Comparison of ENCODE assay signal across 9 cellular contexts in the genomic region with DNA sequence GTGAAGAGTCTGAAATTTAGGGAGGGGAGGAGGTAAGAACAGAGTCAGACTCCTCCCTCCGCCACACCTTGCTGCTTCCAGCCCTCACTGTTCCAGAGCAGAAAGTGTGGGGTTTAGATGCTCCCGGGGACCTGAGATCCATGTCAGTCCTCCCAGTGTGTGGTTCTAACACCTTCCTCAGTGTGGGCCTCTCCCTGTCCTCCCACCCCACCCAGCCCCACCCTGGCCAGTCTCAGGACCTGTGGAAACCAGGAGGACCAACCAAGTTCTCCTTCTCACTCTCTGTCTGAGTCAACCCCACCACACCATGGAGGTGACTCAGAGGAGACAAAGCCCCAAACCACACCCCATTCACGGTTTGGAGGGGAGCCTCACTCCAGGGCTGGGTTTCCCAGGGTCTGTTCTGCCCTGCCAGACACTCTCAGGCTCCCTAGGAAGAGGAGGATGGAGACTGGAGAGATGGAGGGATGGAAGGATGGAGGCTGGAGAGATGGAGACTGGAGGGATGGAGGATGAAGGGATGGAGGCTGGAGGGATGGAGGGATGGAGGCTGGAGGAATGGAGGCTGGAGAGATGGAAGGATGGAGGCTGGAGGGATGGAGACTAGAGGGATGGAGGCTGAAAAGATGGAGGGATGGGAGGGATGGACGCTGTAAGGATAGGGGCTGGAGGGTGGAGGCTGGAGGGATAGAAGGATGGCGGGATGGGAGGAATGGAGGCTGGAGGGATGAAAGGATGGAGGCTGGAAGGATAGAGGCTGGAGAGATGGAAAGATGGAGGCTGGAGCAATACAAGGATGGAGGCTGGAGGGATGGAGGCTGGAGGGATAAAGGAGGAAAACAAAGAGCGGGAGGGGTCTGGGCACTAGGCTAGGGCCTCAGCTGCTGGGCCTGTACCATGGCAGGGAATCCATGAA.
A peak's percentile ranks its signal among the peaks of the same experiment; 100 is the strongest.
DNase-seq lines count a peak whose midpoint lies in the region; TF ChIP-seq lines count a peak whose summit lies in the region.
"Had no signal": no experiment of that assay in that cellular context is flagged by ENCODE, and none has a peak within 500 bp of the region (broad histone marks: within the 10 kb centered on the region; RNA-seq: fewer than 3 reads in every experiment).

No MANE protein-coding gene starts in this region.

- no peak for TF ChIP-seq CTCF in mesothelial cell of epicardium (IDR thresholded peaks at IDR 0.05; ENCODE audit: unreplicated experiment)
- no peak for TF ChIP-seq CTCF in testis (IDR thresholded peaks at IDR 0.05)

- 73 to 78% methylated on average over 6 of the region's 6 CpGs for WGBS in testis, 2 donors

- H3K27ac ChIP-seq in KOPT-K1 (ENCODE audit: low read depth, low read length, poor library complexity, severe bottlenecking) (peak overlapping the region; percentile 65), testis (no peak overlapping the region)
- H3K27ac ChIP-seq: cardiac muscle cell had no signal

- no peaks in the 10 kb centered on the region for H3K36me3 ChIP-seq in KOPT-K1 (ENCODE audit: insufficient read depth, low read length)
- H3K36me3 ChIP-seq in testis (ENCODE audit: low read depth, missing control alignments), result no peaks in the 10 kb centered on the region
- H3K36me3 ChIP-seq: cardiac muscle cell had no signal

- DNase-seq in activated gamma-delta T cell treated with Interleukin-2 at 50 U/mL for 16 hours (peak; percentile 74), activated gamma-delta T cell (lab: John Stamatoyannopoulos, UW) (no peak), activated T-cell treated with anti-CD3 and anti-CD28 coated beads for 4 hours (peak; percentile 66), NCI-H1105 treated with DMSO at 0.1 percent for 48 hours (lab: John Stamatoyannopoulos, UW) (no peak), mesothelial cell of epicardium (ENCODE audit: low spot score in 2 of 2, unreplicated experiment in 2 of 2) (no peak), testis (no peak)
- DNase-seq in stimulated activated CD4-positive, alpha-beta T cell treated with anti-CD3 and anti-CD28 coated beads, Interleukin-12 subunit alpha, Interleukin-12 subunit beta, amount 100 ng/mL, for 4 hours, result peak; percentile 68

- no peak overlapping the region for H3K27ac Mint-ChIP-seq in mesothelial cell of epicardium

- H3K9me3 ChIP-seq in KOPT-K1 (ENCODE audit: insufficient read depth, low read length, poor library complexity, severe bottlenecking) (no peaks in the 10 kb centered on the region), testis (no peaks in the 10 kb centered on the region)

- H3K4me3 ChIP-seq in testis, result no peak overlapping the region
- H3K4me3 ChIP-seq: cardiac muscle cell had no signal

- H3K36me3 Mint-ChIP-seq in mesothelial cell of epicardium, result no peaks in the 10 kb centered on the region

- intact Hi-C loops in testis (cut with DNase I; ENCODE audit: low total_unique reads), result no loop called here

- no peaks in the 10 kb centered on the region for H3K4me1 ChIP-seq in testis

- H3K4me3 Mint-ChIP-seq in mesothelial cell of epicardium, result no peak overlapping the region

- no peaks in the 10 kb centered on the region for H3K27me3 ChIP-seq in testis
- H3K27me3 ChIP-seq: cardiac muscle cell had no signal

- peaks cover 24% of the 10 kb centered on the region for H3K27me3 Mint-ChIP-seq in mesothelial cell of epicardium (ENCODE audit: low read depth)

- no peak for TF ChIP-seq POLR2A in testis (IDR thresholded peaks at IDR 0.05)

- H3K9me3 Mint-ChIP-seq in mesothelial cell of epicardium, result no peaks in the 10 kb centered on the region

- H3K4me1 Mint-ChIP-seq in mesothelial cell of epicardium, result no peaks in the 10 kb centered on the region

Comparison
In these comparisons a context has a peak if more than half of its experiments do, and no peak if none do; other contexts are left out.
1. DNase-seq: peak in activated gamma-delta T cell treated with Interleukin-2 at 50 U/mL for 16 hours (single experiment), activated T-cell treated with anti-CD3 and anti-CD28 coated beads for 4 hours (single experiment) and stimulated activated CD4-positive, alpha-beta T cell treated with anti-CD3 and anti-CD28 coated beads, Interleukin-12 subunit alpha, Interleukin-12 subunit beta, amount 100 ng/mL, for 4 hours (single experiment); none in activated gamma-delta T cell (single experiment), NCI-H1105 treated with DMSO at 0.1 percent for 48 hours (single experiment), mesothelial cell of epicardium (0 of 2) and testis (single experiment).